In the genomic region with DNA sequence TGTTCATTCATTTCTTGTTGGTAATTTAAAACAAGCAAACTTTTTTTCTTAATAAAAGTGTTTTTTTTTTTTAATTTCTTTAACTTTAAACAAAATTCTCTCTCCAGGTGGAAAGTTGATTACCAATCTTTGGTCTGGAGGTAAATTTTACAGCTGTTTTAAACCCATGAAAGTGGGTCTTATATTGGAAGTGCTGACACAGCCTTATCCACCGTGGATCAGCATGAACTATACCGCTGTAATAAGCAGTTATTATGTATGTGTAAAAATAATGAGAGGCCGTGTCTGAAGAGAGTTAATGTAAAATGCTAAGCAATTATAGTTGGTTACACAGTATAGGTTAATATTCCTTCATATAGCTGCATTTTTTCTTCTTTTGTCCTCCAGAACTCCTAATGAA, we compare ENCODE assay signal across 22 cellular contexts.
"Had no signal": no experiment of that assay in that cellular context is flagged by ENCODE, and none has a peak within 500 bp of the region (broad histone marks: within the 10 kb centered on the region; RNA-seq: fewer than 3 reads in every experiment).

No MANE protein-coding gene starts in this region.

- H3K27ac ChIP-seq: coronary artery, dorsolateral prefrontal cortex, esophagus muscularis mucosa, foreskin keratinocyte, gastrocnemius medialis, heart right ventricle, left lung, lower lobe of right lung had no signal

- H3K36me3 ChIP-seq: esophagus muscularis mucosa, gastrocnemius medialis, heart right ventricle, left lung, lower lobe of right lung had no signal

- H3K4me3 ChIP-seq: coronary artery, dorsolateral prefrontal cortex, esophagus muscularis mucosa, gastrocnemius medialis, heart right ventricle, left lung, lower lobe of right lung, mucosa of descending colon had no signal

- H3K27me3 ChIP-seq: foreskin keratinocyte, gastrocnemius medialis, left lung had no signal

- DNase-seq: dermis blood vessel endothelial cell; dorsolateral prefrontal cortex; effector CD4-positive, alpha-beta T cell; effector memory CD4-positive, alpha-beta T cell; foreskin keratinocyte; gastrocnemius medialis; glutamatergic neuron; head of caudate nucleus; heart right ventricle; hippocampal formation; left cardiac atrium; left lung; left ventricle myocardium superior; lower lobe of right lung; mesenchymal stem cell; mucosa of descending colon had no signal

- H3K9me3 ChIP-seq: esophagus muscularis mucosa, gastrocnemius medialis, heart right ventricle, left lung, lower lobe of right lung, mucosa of descending colon had no signal

- ATAC-seq: foreskin keratinocyte, gastrocnemius medialis, heart right ventricle, left cardiac atrium, left lung, left ventricle myocardium superior, lower lobe of right lung, mucosa of descending colon had no signal

- H3K4me1 ChIP-seq: esophagus muscularis mucosa, foreskin keratinocyte, gastrocnemius medialis, heart right ventricle, left lung, lower lobe of right lung had no signal

- FAIRE-seq: colon, endothelial cell of umbilical vein, islet of Langerhans, keratinocyte had no signal
